In the genomic region with DNA sequence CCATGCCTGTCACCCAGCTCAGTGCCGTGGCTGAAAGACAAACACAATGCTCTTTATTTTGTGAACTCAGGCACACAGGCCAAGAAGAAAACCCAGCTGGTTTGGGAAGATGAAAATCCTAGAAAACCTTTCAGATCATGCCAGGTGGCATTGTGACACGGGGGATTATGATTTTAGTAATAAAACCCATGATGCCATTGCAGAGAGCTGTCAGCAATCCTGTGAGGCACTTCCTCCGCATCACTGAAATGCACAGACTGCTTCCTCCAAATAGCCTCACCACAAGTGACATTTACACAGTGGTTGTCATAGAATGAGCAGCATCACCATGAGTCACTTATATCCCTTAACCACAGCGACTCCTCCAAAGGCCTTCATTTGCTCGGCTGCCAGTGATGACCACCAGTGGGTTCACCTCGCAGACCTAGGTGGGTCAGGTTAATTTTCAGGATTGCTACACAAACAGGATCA, we compare ENCODE assay signal across 11 cellular contexts. TPM values are rescaled to one million over a fixed set of nuclear protein-coding genes. Genes with fewer than 3 reads are reported as not detected.
DNase-seq lines count a peak whose midpoint lies in the region; ATAC-seq and TF ChIP-seq lines count a peak whose summit lies in the region.
"Had no signal": no experiment of that assay in that cellular context is flagged by ENCODE, and none has a peak within 500 bp of the region (broad histone marks: within the 10 kb centered on the region; RNA-seq: fewer than 3 reads in every experiment).

No MANE protein-coding gene starts in this region.

- TF ChIP-seq CTCF in osteoblast (IDR thresholded peaks at IDR 0.05; ENCODE audit: extremely low read depth, low read depth, low read length) (no peak), ascending aorta (IDR thresholded peaks at IDR 0.05) (no peak)

- no peaks in the 10 kb centered on the region for H3K36me3 ChIP-seq in osteoblast (ENCODE audit: insufficient read depth, low read length)
- H3K36me3 ChIP-seq in ascending aorta = peaks cover 3 to 24% of the 10 kb centered on the region in 2 donors
- H3K36me3 ChIP-seq: ovary had no signal

- intact Hi-C loops in ascending aorta (cut with DNase I) = no loop called here

- H3K4me3 ChIP-seq in osteoblast (ENCODE audit: insufficient read depth, low read length) (no peak overlapping the region), ascending aorta (no peak overlapping the region)
- H3K4me3 ChIP-seq: esophagus muscularis mucosa, ovary had no signal

- no peaks in the 10 kb centered on the region for H3K27me3 ChIP-seq in osteoblast (ENCODE audit: insufficient read depth, low read length)
- no peaks in the 10 kb centered on the region for H3K27me3 ChIP-seq in ascending aorta
- H3K27me3 ChIP-seq: esophagus muscularis mucosa, ovary had no signal

- peak; percentile 58 for DNase-seq in GM03348 (ENCODE audit: low spot score)
- DNase-seq in NOMO-1 treated with dmso at 0.1 percent for 144 hours (lab: John Stamatoyannopoulos, UW; ENCODE audit: unreplicated experiment) = peak; percentile 25
- DNase-seq in caudate nucleus (lab: John Stamatoyannopoulos, UW) = peak in 9 of 61 donors; percentile 6 to 81 (median 17)
- DNase-seq in osteoblast (ENCODE audit: insufficient read length, low spot score, missing footprints) = peak; percentile 79
- no peak for DNase-seq in ascending aorta (ENCODE audit: low spot score in 2 of 2)
- no peak for DNase-seq in T1000 (lab: John Stamatoyannopoulos, UW)
- DNase-seq: NCI-H2029, ovary had no signal

- peak overlapping the region; percentile 18 for H3K4me2 ChIP-seq in osteoblast (ENCODE audit: insufficient read depth, low read length)

- H3K4me1 ChIP-seq in osteoblast (ENCODE audit: insufficient read depth, low read length) = peaks cover 13% of the 10 kb centered on the region
- no peaks in the 10 kb centered on the region for H3K4me1 ChIP-seq in ascending aorta
- H3K4me1 ChIP-seq: esophagus muscularis mucosa had no signal

- no peaks in the 10 kb centered on the region for H3K9me3 ChIP-seq in osteoblast (ENCODE audit: low read depth, low read length)
- H3K9me3 ChIP-seq in ascending aorta = no peaks in the 10 kb centered on the region
- H3K9me3 ChIP-seq: esophagus muscularis mucosa, ovary had no signal

- H3K79me2 ChIP-seq in osteoblast (ENCODE audit: insufficient read depth, low read length) = no peaks in the 10 kb centered on the region

- H2AFZ ChIP-seq in osteoblast (ENCODE audit: low read length) = peak overlapping the region; percentile 8

- peak overlapping the region; percentile 29 for H3K27ac ChIP-seq in caudate nucleus (ENCODE audit: low read depth, low read length)
- peak overlapping the region; percentile 60 for H3K27ac ChIP-seq in osteoblast (ENCODE audit: low read depth, low read length)
- no peak overlapping the region for H3K27ac ChIP-seq in ascending aorta
- H3K27ac ChIP-seq: esophagus muscularis mucosa, ovary had no signal

- no peaks in the 10 kb centered on the region for H4K20me1 ChIP-seq in osteoblast (ENCODE audit: insufficient read depth, low read length)

- no peak for ATAC-seq in HG03342 (IDR thresholded peaks at IDR 0.05; ENCODE audit: unreplicated experiment)
- no peak for ATAC-seq in HG02981 (IDR thresholded peaks at IDR 0.05; ENCODE audit: unreplicated experiment)

RNA-seq across cellular contexts. Expression of a gene that starts 22.7 kb away (rescaled TPM):
- total RNA-seq in osteoblast (5.1 and 5.9 TPM in 2 replicates), ascending aorta (6.9 TPM)

RNA-seq across cellular contexts. Expression of a gene that starts 45.7 kb away (rescaled TPM):
- total RNA-seq in osteoblast = 13.0 and 13.4 TPM in 2 replicates
- 32.5 TPM for total RNA-seq in ascending aorta

RNA-seq across cellular contexts. Expression of a gene that starts 46.0 kb away (rescaled TPM):
- 6.2 TPM in 2 replicates for total RNA-seq in osteoblast
- 0.53 TPM for total RNA-seq in ascending aorta

RNA-seq across cellular contexts. Expression of a gene that starts 49.5 kb away (rescaled TPM):
- total RNA-seq in osteoblast (not detected in 2 replicates), ascending aorta (10.0 TPM)

Comparison
In these comparisons a context has a peak if more than half of its experiments do, and no peak if none do; other contexts are left out.
1. DNase-seq: peak in GM03348 (single experiment), NOMO-1 treated with dmso at 0.1 percent for 144 hours (single experiment) and osteoblast (single experiment); none in ascending aorta (0 of 2) and T1000 (single experiment).
2. H3K27ac ChIP-seq: peak in caudate nucleus (single experiment) and osteoblast (single experiment); none in ascending aorta (0 of 2).